8 cellular contexts compared by ENCODE assay signal in genomic region chr1:214549604-214550338, GRCh38. TPM values are rescaled to one million over a fixed set of nuclear protein-coding genes. Genes with fewer than 3 reads are reported as not detected.
A peak's percentile ranks its signal among the peaks of the same experiment; 100 is the strongest.
DNase-seq lines count a peak whose midpoint lies in the region; ATAC-seq and TF ChIP-seq lines count a peak whose summit lies in the region.

No MANE protein-coding gene starts in this region.

- H3K36me3 Mint-ChIP-seq in endothelial cell (ENCODE audit: low read depth, unreplicated experiment) = peaks cover 5% of the 10 kb centered on the region

- H3K27ac Mint-ChIP-seq in endothelial cell (ENCODE audit: unreplicated experiment) = peak overlapping the region; percentile 82

- no peaks in the 10 kb centered on the region for H3K9me3 ChIP-seq in parathyroid adenoma (ENCODE audit: control insufficient read depth, low read length)

- no peaks in the 10 kb centered on the region for H3K27me3 ChIP-seq in parathyroid adenoma (ENCODE audit: control insufficient read depth, insufficient read depth, low read length)

- no peak overlapping the region for H3K9ac ChIP-seq in parathyroid adenoma

- peaks cover 2% of the 10 kb centered on the region for H3K79me2 ChIP-seq in parathyroid adenoma

- H2AFZ ChIP-seq in parathyroid adenoma = no peak overlapping the region

- H3K27me3 Mint-ChIP-seq in endothelial cell (ENCODE audit: unreplicated experiment) = peaks cover 16% of the 10 kb centered on the region

- peaks cover 46% of the 10 kb centered on the region for H3K4me1 Mint-ChIP-seq in endothelial cell (ENCODE audit: unreplicated experiment)

- H3K4me3 ChIP-seq in parathyroid adenoma (ENCODE audit: low read depth, low read length) = peak overlapping the region; percentile 76

- H3K9me3 Mint-ChIP-seq in endothelial cell (ENCODE audit: unreplicated experiment) = no peaks in the 10 kb centered on the region

- DNase-seq in DMS114 treated with DMSO at 0.1 percent for 48 hours (lab: John Stamatoyannopoulos, UW; ENCODE audit: unreplicated experiment) (peak; percentile 18), NCI-H460 (ENCODE audit: extremely low read depth, low read depth) (peak; percentile 26), endothelial cell (ENCODE audit: low spot score) (no peak), NCI-H187 treated with DMSO at 0.1 percent for 48 hours (lab: John Stamatoyannopoulos, UW) (no peak), NCI-H1048 (lab: John Stamatoyannopoulos, UW) (no peak)

- ATAC-seq in GM21786 (IDR thresholded peaks at IDR 0.05; ENCODE audit: unreplicated experiment) = no peak
- no peak for ATAC-seq in HG02571 (IDR thresholded peaks at IDR 0.05; ENCODE audit: unreplicated experiment)

- H3K36me3 ChIP-seq in parathyroid adenoma (ENCODE audit: control insufficient read depth, insufficient read depth, low read length) = no peaks in the 10 kb centered on the region

- H3K4me2 ChIP-seq in parathyroid adenoma (ENCODE audit: low read length) = peak overlapping the region; percentile 81

- H3K27ac ChIP-seq in parathyroid adenoma = no peak overlapping the region

- H3K4me1 ChIP-seq in parathyroid adenoma = no peaks in the 10 kb centered on the region

- TF ChIP-seq CTCF in endothelial cell (IDR thresholded peaks at IDR 0.05; ENCODE audit: unreplicated experiment) (no peak), parathyroid adenoma (IDR thresholded peaks at IDR 0.05) (no peak)

- H3K4me3 Mint-ChIP-seq in endothelial cell (ENCODE audit: unreplicated experiment) = peak overlapping the region; percentile 95

RNA-seq across cellular contexts. Expression of gene PTPN14, which starts 1.6 kb away (rescaled TPM):
- 58.3 and 59.1 TPM in 2 replicates for total RNA-seq in NCI-H460 (2014; rRNA removed; shearing (Covaris generic))
- 17.8 and 23.0 TPM in 2 replicates for polyA plus RNA-seq in NCI-H460 (2014; cell fraction: nucleus; rRNA removed)
- 46.3 TPM for total RNA-seq in endothelial cell (ENCODE audit: unreplicated experiment)

RNA-seq across cellular contexts. Expression of gene CENPF, which starts 53.2 kb away (rescaled TPM):
- total RNA-seq in NCI-H460 (2014; rRNA removed; shearing (Covaris generic)) = 70.5 and 103 TPM in 2 replicates
- polyA plus RNA-seq in NCI-H460 (2014; cell fraction: nucleus; rRNA removed) = 109 and 121 TPM in 2 replicates
- 20.8 TPM for total RNA-seq in endothelial cell (ENCODE audit: unreplicated experiment)

Comparison
In these comparisons a context has a peak if more than half of its experiments do, and no peak if none do; other contexts are left out.
1. DNase-seq: peak in DMS114 treated with DMSO at 0.1 percent for 48 hours (single experiment) and NCI-H460 (single experiment); none in endothelial cell (single experiment), NCI-H187 treated with DMSO at 0.1 percent for 48 hours (single experiment) and NCI-H1048 (single experiment).